In genomic region chr3:158097571-158098553, GRCh38 we compare ENCODE assay signal across 8 cellular contexts. TPM values are rescaled to one million over a fixed set of nuclear protein-coding genes. Genes with fewer than 3 reads are reported as not detected.
DNase-seq lines count a peak whose midpoint lies in the region; ATAC-seq, FAIRE-seq and TF ChIP-seq lines count a peak whose summit lies in the region.

No MANE protein-coding gene starts in this region.

- DNase-seq in CD4-positive, CD25-positive, alpha-beta regulatory T cell = peak; percentile 51 to 81 (median 81)
- DNase-seq in HL-60 (ENCODE audit: low read depth in 1 of 2, low spot score in 1 of 2) (peak; percentile 70 to 83), small intestine (peak; percentile 86), A172 (ENCODE audit: low spot score) (no peak)

- no peak overlapping the region for H3K27ac ChIP-seq in CD4-positive, CD25-positive, alpha-beta regulatory T cell (ENCODE audit: insufficient read depth, low read length, poor library complexity, severe bottlenecking)
- H3K27ac ChIP-seq in HL-60 (replicated peaks) (peak overlapping the region; percentile 91), small intestine (ENCODE audit: low read depth in 1 of 2, low read length in 1 of 2) (no peak overlapping the region)

- FAIRE-seq in small intestine (lab: Jason Lieb, UNC) = no peak

- peak overlapping the region; percentile 58 for H3K4me3 ChIP-seq in CD4-positive, CD25-positive, alpha-beta regulatory T cell (ENCODE audit: low read depth, low read length)
- H3K4me3 ChIP-seq in HL-60 (replicated peaks; ENCODE audit: insufficient read depth, low read length) (peak overlapping the region; percentile 81), iPS-11a (ENCODE audit: low read depth, low read length) (peak overlapping the region; percentile 88), small intestine (ENCODE audit: low read depth in 1 of 2, low read length in 2 of 2) (peak overlapping the region in 1 of 2 donors; percentile 50)

- H3K9me3 ChIP-seq in CD4-positive, CD25-positive, alpha-beta regulatory T cell (ENCODE audit: control insufficient read depth in 2 of 2, low read length in 2 of 2) = peaks cover 13 to 38% of the 10 kb centered on the region in 2 experiments
- no peaks in the 10 kb centered on the region for H3K9me3 ChIP-seq in small intestine (ENCODE audit: control insufficient read depth, low read depth)

- peaks cover 12% of the 10 kb centered on the region for H3K4me1 ChIP-seq in CD4-positive, CD25-positive, alpha-beta regulatory T cell (ENCODE audit: control insufficient read depth, insufficient read depth, low read length, poor library complexity, severe bottlenecking)
- no peaks in the 10 kb centered on the region for H3K4me1 ChIP-seq in small intestine (ENCODE audit: control insufficient read depth in 2 of 2, insufficient read depth in 1 of 2, low read depth in 1 of 2, low read length in 1 of 2)

- no peak for TF ChIP-seq CTCF in HL-60 (IDR thresholded peaks at IDR 0.05; ENCODE audit: insufficient read depth, low read length)

- peak; percentile 87 for TF ChIP-seq POLR2A in Raji (IDR thresholded peaks at IDR 0.05; ENCODE audit: insufficient read depth, low read depth, low read length)

- H3K4me1 Mint-ChIP-seq in CD4-positive, CD25-positive, alpha-beta regulatory T cell = peaks cover 0 to 27% (median 19%) of the 10 kb centered on the region in 4 donors
- peaks cover 19% of the 10 kb centered on the region for H3K4me1 Mint-ChIP-seq in activated naive CD8-positive, alpha-beta T cell (ENCODE audit: low read depth)

- ATAC-seq in CD4-positive, CD25-positive, alpha-beta regulatory T cell (ENCODE audit: low read depth in 2 of 2) = peak; percentile 80 to 82
- ATAC-seq in GM19455 (IDR thresholded peaks at IDR 0.05; ENCODE audit: unreplicated experiment) = peak; percentile 91

- H3K36me3 Mint-ChIP-seq in CD4-positive, CD25-positive, alpha-beta regulatory T cell = no peaks in the 10 kb centered on the region
- peaks cover 2% of the 10 kb centered on the region for H3K36me3 Mint-ChIP-seq in activated naive CD8-positive, alpha-beta T cell

- WGBS in small intestine, 3 donors = 1 to 2% (median 2%) methylated on average over 68 of the region's 68 CpGs

- H3K27me3 Mint-ChIP-seq in CD4-positive, CD25-positive, alpha-beta regulatory T cell = peaks cover 97% of the 10 kb centered on the region
- H3K27me3 Mint-ChIP-seq in activated naive CD8-positive, alpha-beta T cell = peaks cover 64% of the 10 kb centered on the region

- H3K9me3 Mint-ChIP-seq in CD4-positive, CD25-positive, alpha-beta regulatory T cell = peaks cover 0 to 11% (median 0%) of the 10 kb centered on the region in 7 donors
- no peaks in the 10 kb centered on the region for H3K9me3 Mint-ChIP-seq in activated naive CD8-positive, alpha-beta T cell (ENCODE audit: low read depth)

- peak overlapping the region; percentile 82 to 97 (median 91) for H3K4me3 Mint-ChIP-seq in CD4-positive, CD25-positive, alpha-beta regulatory T cell
- peak overlapping the region; percentile 92 for H3K4me3 Mint-ChIP-seq in activated naive CD8-positive, alpha-beta T cell

- H3K36me3 ChIP-seq in CD4-positive, CD25-positive, alpha-beta regulatory T cell (ENCODE audit: control insufficient read depth, insufficient read depth, low read length) = no peaks in the 10 kb centered on the region
- H3K36me3 ChIP-seq in small intestine (ENCODE audit: control insufficient read depth in 2 of 2, insufficient read depth in 2 of 2, low read length in 2 of 2) = no peaks in the 10 kb centered on the region

- peak overlapping the region in 2 of 3 donors; percentile 74 to 87 for H3K27ac Mint-ChIP-seq in CD4-positive, CD25-positive, alpha-beta regulatory T cell
- H3K27ac Mint-ChIP-seq in activated naive CD8-positive, alpha-beta T cell = peak overlapping the region; percentile 55

- peaks cover 78% of the 10 kb centered on the region for H3K27me3 ChIP-seq in CD4-positive, CD25-positive, alpha-beta regulatory T cell (ENCODE audit: control insufficient read depth, insufficient read depth, low read length)
- H3K27me3 ChIP-seq in HL-60 (ENCODE audit: insufficient read depth, poor library complexity, severe bottlenecking) = no peaks in the 10 kb centered on the region
- peaks cover 3 to 47% of the 10 kb centered on the region in 2 donors for H3K27me3 ChIP-seq in small intestine (ENCODE audit: control insufficient read depth in 2 of 2, insufficient read depth in 2 of 2, low read length in 2 of 2)

RNA-seq across cellular contexts. Expression of gene SHOX2, which starts 8.4 kb away (rescaled TPM):
- total RNA-seq in CD4-positive, CD25-positive, alpha-beta regulatory T cell = not detected
- polyA plus RNA-seq in CD4-positive, CD25-positive, alpha-beta regulatory T cell = not detected
- under 1 TPM in 1 of 3 donors, not detected in 2; 0.03 TPM for polyA plus RNA-seq in small intestine
- 9.0 and 13.6 TPM in 2 replicates for total RNA-seq in A172 (2014; rRNA removed; shearing (Covaris generic))

RNA-seq across cellular contexts. Expression of gene RSRC1, which starts 12.0 kb away (rescaled TPM):
- total RNA-seq in CD4-positive, CD25-positive, alpha-beta regulatory T cell = 30.1 TPM
- 10 to 100 TPM; 25.8 to 35.7 (median 32.0) TPM for polyA plus RNA-seq in CD4-positive, CD25-positive, alpha-beta regulatory T cell
- polyA plus RNA-seq in small intestine = 10 to 100 TPM in 1 of 3 donors, 1 to 10 TPM in 2; 9.4 to 13.4 (median 9.7) TPM
- 93.0 and 108 TPM in 2 replicates for total RNA-seq in A172 (2014; rRNA removed; shearing (Covaris generic))
